Comparison of ENCODE assay signal across 1 cellular context in genomic region chr9:18605763-18606162, GRCh38.
TF ChIP-seq lines count a peak whose summit lies in the region.

No MANE protein-coding gene starts in this region.

TF ChIP-seq in IMR-90, 13 proteins besides CTCF, POLR2A, EP300 and RAD21 (continued from another document):
- TF ChIP-seq MAZ (IDR thresholded peaks at IDR 0.05; ENCODE audit: borderline replicate concordance, low read depth, low read length) = no peak
- no peak for TF ChIP-seq BHLHE40 (IDR thresholded peaks at IDR 0.05; ENCODE audit: low read depth, low read length)
- TF ChIP-seq SMC3 (IDR thresholded peaks at IDR 0.05; ENCODE audit: low read depth, low read length) = no peak
- TF ChIP-seq NFE2L2 (IDR thresholded peaks at IDR 0.05; ENCODE audit: low read depth, low read length) = no peak
- TF ChIP-seq CEBPB (IDR thresholded peaks at IDR 0.05; ENCODE audit: low read depth, low read length) = no peak
- TF ChIP-seq FOS (IDR thresholded peaks at IDR 0.05; ENCODE audit: low read depth, low read length) = no peak
- TF ChIP-seq RCOR1 (IDR thresholded peaks at IDR 0.05; ENCODE audit: insufficient replicate concordance, low read length) = no peak
- TF ChIP-seq CHD1 (IDR thresholded peaks at IDR 0.05; ENCODE audit: low read depth, low read length) = no peak
